Comparison of ENCODE assay signal across 39 cellular contexts in genomic region chr11:79492008-79492407, GRCh38. TPM values are rescaled to one million over a fixed set of nuclear protein-coding genes. Genes with fewer than 3 reads are reported as not detected.
"Had no signal": no experiment of that assay in that cellular context is flagged by ENCODE, and none has a peak within 500 bp of the region (broad histone marks: within the 10 kb centered on the region; RNA-seq: fewer than 3 reads in every experiment).

No MANE protein-coding gene starts in this region.

- H3K4me1 Mint-ChIP-seq: activated CD4-positive, alpha-beta memory T cell treated with anti-CD3 and anti-CD28 coated beads, Interleukin-2, amount 10 ng/mL, durations not matched to agents 7 days and 5 days; activated CD4-positive, alpha-beta T cell treated with anti-CD3 and anti-CD28 coated beads for 36 hours; activated CD8-positive, alpha-beta memory T cell treated with anti-CD3 and anti-CD28 coated beads, Interleukin-2, amount 10 ng/mL, durations not matched to agents 7 days and 5 days; activated naive CD4-positive, alpha-beta T cell treated with anti-CD3 and anti-CD28 coated beads, Interleukin-2, amount 10 ng/mL, durations not matched to agents 7 days and 5 days; activated naive CD4-positive, alpha-beta T cell treated with anti-CD3 and anti-CD28 coated beads, Interleukin-2, amount 50 U/mL, for 24 hours; activated naive CD8-positive, alpha-beta T cell treated with anti-CD3 and anti-CD28 coated beads, Interleukin-2, amount 10 ng/mL, durations not matched to agents 7 days and 5 days; activated naive CD8-positive, alpha-beta T cell treated with anti-CD3 and anti-CD28 coated beads, Interleukin-2, amount 50 U/mL, for 24 hours; brain; central memory CD8-positive, alpha-beta T cell had no signal

- H3K4me3 Mint-ChIP-seq: activated CD4-positive, alpha-beta memory T cell treated with anti-CD3 and anti-CD28 coated beads, Interleukin-2, amount 10 ng/mL, durations not matched to agents 7 days and 5 days; activated CD4-positive, alpha-beta T cell treated with anti-CD3 and anti-CD28 coated beads for 36 hours; activated CD8-positive, alpha-beta memory T cell treated with anti-CD3 and anti-CD28 coated beads, Interleukin-2, amount 10 ng/mL, durations not matched to agents 7 days and 5 days; activated CD8-positive, alpha-beta T cell treated with anti-CD3 and anti-CD28 coated beads, Interleukin-2, amount 10 ng/mL, durations not matched to agents 7 days and 5 days; activated naive CD4-positive, alpha-beta T cell treated with anti-CD3 and anti-CD28 coated beads, Interleukin-2, amount 10 ng/mL, durations not matched to agents 7 days and 5 days; activated naive CD4-positive, alpha-beta T cell treated with anti-CD3 and anti-CD28 coated beads, Interleukin-2, amount 50 U/mL, for 24 hours; activated naive CD8-positive, alpha-beta T cell; activated naive CD8-positive, alpha-beta T cell treated with anti-CD3 and anti-CD28 coated beads, Interleukin-2, amount 10 ng/mL, durations not matched to agents 7 days and 5 days; activated naive CD8-positive, alpha-beta T cell treated with anti-CD3 and anti-CD28 coated beads, Interleukin-2, amount 50 U/mL, for 24 hours; activated T-cell treated with anti-CD3 and anti-CD28 coated beads, Interleukin-2, amount 50 U/mL, for 24 hours; brain; central memory CD8-positive, alpha-beta T cell; T-helper 1 cell treated with Interleukin-12 subunit alpha and Interleukin-12 subunit beta and Interleukin-4 antibody, amounts not matched to agents 30 μg/mL and 1 μg/mL, for 36 hours; T-helper 2 cell treated with Interferon-gamma antibody and Interleukin-4, amounts not matched to agents 5 μg/mL and 100 μg/mL, for 36 hours; WTC11 had no signal

- DNase-seq: activated CD4-positive, alpha-beta memory T cell treated with anti-CD3 and anti-CD28 coated beads, Interleukin-2, amount 10 ng/mL, durations not matched to agents 7 days and 5 days; activated CD4-positive, alpha-beta T cell treated with anti-CD3 and anti-CD28 coated beads for 1 hour; activated CD4-positive, alpha-beta T cell treated with anti-CD3 and anti-CD28 coated beads for 36 hours; activated CD4-positive, alpha-beta T cell treated with anti-CD3 and anti-CD28 coated beads for 48 hours; activated CD4-positive, alpha-beta T cell treated with anti-CD3 and anti-CD28 coated beads, Interleukin-2, amount 50 U/mL, for 1 hour; activated CD4-positive, alpha-beta T cell treated with anti-CD3 and anti-CD28 coated beads, Interleukin-2, amount 50 U/mL, for 4 hours; activated CD4-positive, CD25-positive, alpha-beta regulatory T cell; activated CD8-positive, alpha-beta memory T cell treated with anti-CD3 and anti-CD28 coated beads for 24 hours; activated CD8-positive, alpha-beta memory T cell treated with anti-CD3 and anti-CD28 coated beads, Interleukin-2, amount 10 ng/mL, durations not matched to agents 7 days and 5 days; activated CD8-positive, alpha-beta memory T cell treated with anti-CD3 and anti-CD28 coated beads, Interleukin-2, amount 50 U/mL, for 48 hours; activated CD8-positive, alpha-beta T cell treated with anti-CD3 and anti-CD28 coated beads, Interleukin-2, amount 10 ng/mL, durations not matched to agents 7 days and 5 days; activated effector memory CD4-positive, alpha-beta T cell treated with Interleukin-2 at 50 U/mL for 16 hours; activated gamma-delta T cell; activated naive CD4-positive, alpha-beta T cell treated with anti-CD3 and anti-CD28 coated beads, Interleukin-2, amount 10 ng/mL, durations not matched to agents 7 days and 5 days; activated naive CD4-positive, alpha-beta T cell treated with Interleukin-2 at 50 U/mL for 16 hours; activated naive CD8-positive, alpha-beta T cell treated with anti-CD3 and anti-CD28 coated beads, Interleukin-2, amount 10 ng/mL, durations not matched to agents 7 days and 5 days; activated naive CD8-positive, alpha-beta T cell treated with anti-CD3 and anti-CD28 coated beads, Interleukin-2, amount 50 U/mL, for 24 hours; activated T-cell treated with anti-CD3 and anti-CD28 coated beads, Interleukin-2, amount 50 U/mL, for 24 hours; activated T-cell treated with anti-CD3 and anti-CD28 coated beads, Interleukin-2, amount 50 U/mL, for 48 hours; amygdala; anterior cingulate cortex; caudate nucleus; cerebellar nuclear complex; SW 1271; T-helper 1 cell; T-helper 2 cell; T-helper 9 cell; WERI-Rb-1 had no signal

- H3K36me3 ChIP-seq: ascending aorta, cardiac muscle cell, WERI-Rb-1 had no signal

- H3K27me3 Mint-ChIP-seq: activated CD4-positive, alpha-beta memory T cell treated with anti-CD3 and anti-CD28 coated beads, Interleukin-2, amount 10 ng/mL, durations not matched to agents 7 days and 5 days; activated CD8-positive, alpha-beta memory T cell treated with anti-CD3 and anti-CD28 coated beads, Interleukin-2, amount 10 ng/mL, durations not matched to agents 7 days and 5 days; activated naive CD4-positive, alpha-beta T cell treated with anti-CD3 and anti-CD28 coated beads, Interleukin-2, amount 10 ng/mL, durations not matched to agents 7 days and 5 days; brain had no signal

- H3K36me3 Mint-ChIP-seq: activated CD8-positive, alpha-beta memory T cell treated with anti-CD3 and anti-CD28 coated beads, Interleukin-2, amount 10 ng/mL, durations not matched to agents 7 days and 5 days; activated naive CD4-positive, alpha-beta T cell treated with anti-CD3 and anti-CD28 coated beads, Interleukin-2, amount 10 ng/mL, durations not matched to agents 7 days and 5 days; activated naive CD4-positive, alpha-beta T cell treated with anti-CD3 and anti-CD28 coated beads, Interleukin-2, amount 50 U/mL, for 24 hours; activated naive CD8-positive, alpha-beta T cell; activated naive CD8-positive, alpha-beta T cell treated with anti-CD3 and anti-CD28 coated beads, Interleukin-2, amount 10 ng/mL, durations not matched to agents 7 days and 5 days; brain; WTC11 had no signal

- H3K4me1 ChIP-seq: ascending aorta had no signal

- H3K9me3 ChIP-seq: ascending aorta had no signal

- ATAC-seq: activated CD4-positive, alpha-beta T cell treated with anti-CD3 and anti-CD28 coated beads for 36 hours; activated CD4-positive, CD25-positive, alpha-beta regulatory T cell treated with anti-CD3 and anti-CD28 coated beads, Interleukin-2, amount 50 U/mL, for 24 hours; activated CD8-positive, alpha-beta memory T cell treated with anti-CD3 and anti-CD28 coated beads, Interleukin-2, amount 10 ng/mL, durations not matched to agents 7 days and 5 days; activated CD8-positive, alpha-beta T cell treated with anti-CD3 and anti-CD28 coated beads, Interleukin-2, amount 10 ng/mL, durations not matched to agents 7 days and 5 days; activated naive CD8-positive, alpha-beta T cell treated with anti-CD3 and anti-CD28 coated beads, Interleukin-2, amount 50 U/mL, for 24 hours; WTC11 had no signal

- H3K4me3 ChIP-seq: ascending aorta, cardiac muscle cell had no signal

- H3K27ac Mint-ChIP-seq: activated CD4-positive, alpha-beta memory T cell treated with anti-CD3 and anti-CD28 coated beads, Interleukin-2, amount 10 ng/mL, durations not matched to agents 7 days and 5 days; activated CD4-positive, alpha-beta T cell treated with anti-CD3 and anti-CD28 coated beads for 36 hours; activated CD8-positive, alpha-beta memory T cell treated with anti-CD3 and anti-CD28 coated beads, Interleukin-2, amount 10 ng/mL, durations not matched to agents 7 days and 5 days; activated CD8-positive, alpha-beta T cell treated with anti-CD3 and anti-CD28 coated beads, Interleukin-2, amount 10 ng/mL, durations not matched to agents 7 days and 5 days; activated naive CD4-positive, alpha-beta T cell treated with anti-CD3 and anti-CD28 coated beads, Interleukin-2, amount 10 ng/mL, durations not matched to agents 7 days and 5 days; activated naive CD4-positive, alpha-beta T cell treated with anti-CD3 and anti-CD28 coated beads, Interleukin-2, amount 50 U/mL, for 24 hours; activated naive CD8-positive, alpha-beta T cell; activated naive CD8-positive, alpha-beta T cell treated with anti-CD3 and anti-CD28 coated beads, Interleukin-2, amount 10 ng/mL, durations not matched to agents 7 days and 5 days; activated naive CD8-positive, alpha-beta T cell treated with anti-CD3 and anti-CD28 coated beads, Interleukin-2, amount 50 U/mL, for 24 hours; activated T-cell treated with anti-CD3 and anti-CD28 coated beads, Interleukin-2, amount 50 U/mL, for 24 hours; activated T-helper 2 cell treated with anti-CD3 and anti-CD28 coated beads, Interferon-gamma antibody, Interleukin-2, Interleukin-4, amounts not matched to agents 10 μg/mL and 5 μg/mL and 100 μg/mL, durations not matched to agents 14 hours and 24 hours and 36 hours; brain; T-helper 1 cell treated with Interleukin-12 subunit alpha and Interleukin-12 subunit beta and Interleukin-4 antibody, amounts not matched to agents 30 μg/mL and 1 μg/mL, for 36 hours; T-helper 2 cell treated with Interferon-gamma antibody and Interleukin-4, amounts not matched to agents 5 μg/mL and 100 μg/mL, for 36 hours; WTC11 had no signal

- H3K9me3 Mint-ChIP-seq: activated CD4-positive, alpha-beta memory T cell treated with anti-CD3 and anti-CD28 coated beads, Interleukin-2, amount 10 ng/mL, durations not matched to agents 7 days and 5 days; activated naive CD4-positive, alpha-beta T cell treated with anti-CD3 and anti-CD28 coated beads, Interleukin-2, amount 10 ng/mL, durations not matched to agents 7 days and 5 days; activated naive CD4-positive, alpha-beta T cell treated with anti-CD3 and anti-CD28 coated beads, Interleukin-2, amount 50 U/mL, for 24 hours; activated naive CD8-positive, alpha-beta T cell treated with anti-CD3 and anti-CD28 coated beads, Interleukin-2, amount 10 ng/mL, durations not matched to agents 7 days and 5 days; activated naive CD8-positive, alpha-beta T cell treated with anti-CD3 and anti-CD28 coated beads, Interleukin-2, amount 50 U/mL, for 24 hours; activated T-cell treated with anti-CD3 and anti-CD28 coated beads, Interleukin-2, amount 50 U/mL, for 24 hours; activated T-helper 2 cell treated with anti-CD3 and anti-CD28 coated beads, Interferon-gamma antibody, Interleukin-2, Interleukin-4, amounts not matched to agents 10 μg/mL and 5 μg/mL and 100 μg/mL, durations not matched to agents 14 hours and 24 hours and 36 hours; T-helper 1 cell treated with Interleukin-12 subunit alpha and Interleukin-12 subunit beta and Interleukin-4 antibody, amounts not matched to agents 30 μg/mL and 1 μg/mL, for 36 hours; T-helper 2 cell treated with Interferon-gamma antibody and Interleukin-4, amounts not matched to agents 5 μg/mL and 100 μg/mL, for 36 hours had no signal

- H3K27me3 ChIP-seq: ascending aorta, cardiac muscle cell had no signal

- H3K27ac ChIP-seq: ascending aorta, cardiac muscle cell, WERI-Rb-1 had no signal

RNA-seq across cellular contexts. Expression of gene TENM4, which starts 51.2 kb away (rescaled TPM):
- total RNA-seq: activated CD4-positive, alpha-beta memory T cell treated with anti-CD3 and anti-CD28 coated beads, Interleukin-2, amount 10 ng/mL, durations not matched to agents 7 days and 5 days; activated CD4-positive, alpha-beta T cell treated with anti-CD3 and anti-CD28 coated beads for 36 hours; activated CD8-positive, alpha-beta memory T cell treated with anti-CD3 and anti-CD28 coated beads, Interleukin-2, amount 10 ng/mL, durations not matched to agents 7 days and 5 days; activated CD8-positive, alpha-beta T cell treated with anti-CD3 and anti-CD28 coated beads, Interleukin-2, amount 10 ng/mL, durations not matched to agents 7 days and 5 days; activated naive CD8-positive, alpha-beta T cell treated with anti-CD3 and anti-CD28 coated beads, Interleukin-2, amount 10 ng/mL, durations not matched to agents 7 days and 5 days; activated T-helper 2 cell treated with anti-CD3 and anti-CD28 coated beads, Interferon-gamma antibody, Interleukin-2, Interleukin-4, amounts not matched to agents 10 μg/mL and 5 μg/mL and 100 μg/mL, durations not matched to agents 14 hours and 24 hours and 36 hours had no signal
